ENCODE assay signal across 33 cellular contexts in the genomic region with DNA sequence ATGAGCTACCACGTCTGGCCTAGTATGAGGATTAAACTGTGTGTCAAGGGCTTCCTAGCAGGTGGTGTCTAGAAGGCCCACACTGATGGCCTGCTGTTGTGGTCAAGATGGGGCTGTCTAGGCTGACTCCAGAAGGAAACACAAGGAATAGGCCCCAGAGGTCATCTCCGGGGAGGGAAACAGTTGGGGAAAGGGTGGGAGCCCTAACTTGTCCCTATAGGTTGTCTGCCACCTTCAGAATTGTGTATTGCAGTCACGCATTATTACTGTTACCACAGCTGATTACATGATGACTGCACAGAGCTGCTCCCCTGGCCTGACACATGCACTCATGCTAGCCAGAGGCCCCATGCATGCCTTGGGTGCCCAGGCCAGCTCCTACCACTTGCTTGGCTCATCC. TPM values are rescaled to one million over a fixed set of nuclear protein-coding genes. Genes with fewer than 3 reads are reported as not detected.
"Had no signal": no experiment of that assay in that cellular context is flagged by ENCODE, and none has a peak within 500 bp of the region (broad histone marks: within the 10 kb centered on the region; RNA-seq: fewer than 3 reads in every experiment).

No MANE protein-coding gene starts in this region.

- H3K4me1 ChIP-seq: lower lobe of right lung, prostate gland, sigmoid colon, thyroid gland, transverse colon, vagina had no signal

- H3K27ac ChIP-seq: left lung, lower lobe of right lung, neutrophil, ovary, prostate gland, sigmoid colon, spleen, thyroid gland, transverse colon, upper lobe of left lung, vagina had no signal

- H3K36me3 Mint-ChIP-seq: immature natural killer cell; mesothelial cell of epicardium; naive B cell; natural killer cell; stimulated activated memory B cell treated with anti-CD40 and anti-IgM and Interleukin-4, amounts not matched to agents 10 μg/mL and 1 μg/mL and 100 μg/mL, for 72 hours had no signal

- DNase-seq: hypothalamus; immature natural killer cell; kidney; left colon; lower lobe of right lung; mammary epithelial cell; mesenchymal stem cell; naive B cell; natural killer cell; nephron progenitor cell; occipital lobe; ovary; retina; right cardiac atrium; sigmoid colon; small intestine; spleen; stimulated activated CD4-positive, alpha-beta T cell treated with anti-CD3 and anti-CD28 coated beads, Interleukin-2, amount 100 ng/mL, for 48 hours; stimulated activated CD4-positive, alpha-beta T cell treated with anti-CD3 and anti-CD28 coated beads, Interleukin-4, amount 100 ng/mL, for 4 hours; stimulated activated CD8-positive, alpha-beta memory T cell treated with anti-CD3 and anti-CD28 coated beads, Interleukin-4, amount 100 ng/mL, for 48 hours; stimulated activated naive CD4-positive, alpha-beta T cell treated with Interleukin-2 at 50 U/mL for 16 hours; stimulated activated naive CD8-positive, alpha-beta T cell treated with anti-CD3 and anti-CD28 coated beads, Interleukin-15, amount 100 ng/mL, for 72 hours; substantia nigra; thyroid gland; transverse colon; upper lobe of left lung had no signal

- ATAC-seq: left colon; left lung; lower lobe of right lung; natural killer cell; right cardiac atrium; stimulated activated naive CD8-positive, alpha-beta T cell treated with anti-CD3 and anti-CD28 coated beads, Interleukin-15, amount 100 ng/mL, for 72 hours had no signal

- H3K36me3 ChIP-seq: left lung, lower lobe of right lung, neutrophil, ovary, prostate gland, sigmoid colon, spleen, thyroid gland, transverse colon, upper lobe of left lung, vagina had no signal

- H3K4me3 ChIP-seq: left lung, lower lobe of right lung, ovary, prostate gland, sigmoid colon, spleen, thyroid gland, transverse colon, upper lobe of left lung, vagina had no signal

- H3K27ac Mint-ChIP-seq: mesothelial cell of epicardium; natural killer cell; nephron progenitor cell; stimulated activated memory B cell treated with anti-CD40 and anti-IgM and Interleukin-4, amounts not matched to agents 10 μg/mL and 1 μg/mL and 100 μg/mL, for 72 hours had no signal

- H3K27me3 Mint-ChIP-seq: naive B cell had no signal

- H3K9me3 Mint-ChIP-seq: immature natural killer cell; mesothelial cell of epicardium; naive B cell; natural killer cell; nephron progenitor cell; stimulated activated memory B cell treated with anti-CD40 and anti-IgM and Interleukin-4, amounts not matched to agents 10 μg/mL and 1 μg/mL and 100 μg/mL, for 72 hours; stimulated activated naive CD8-positive, alpha-beta T cell treated with anti-CD3 and anti-CD28 coated beads, Interleukin-15, amount 100 ng/mL, for 72 hours had no signal

- H3K4me3 Mint-ChIP-seq: immature natural killer cell; mesothelial cell of epicardium; natural killer cell; nephron progenitor cell; stimulated activated memory B cell treated with anti-CD40 and anti-IgM and Interleukin-4, amounts not matched to agents 10 μg/mL and 1 μg/mL and 100 μg/mL, for 72 hours; stimulated activated naive CD8-positive, alpha-beta T cell treated with anti-CD3 and anti-CD28 coated beads, Interleukin-15, amount 100 ng/mL, for 72 hours had no signal

- H3K27me3 ChIP-seq: left lung, ovary, sigmoid colon, spleen, thyroid gland, transverse colon, upper lobe of left lung, vagina had no signal

- H3K9me3 ChIP-seq: left lung, lower lobe of right lung, neutrophil, ovary, prostate gland, sigmoid colon, spleen, thyroid gland, transverse colon, upper lobe of left lung, vagina had no signal

RNA-seq across cellular contexts. Expression of gene C20orf203, which starts 27.3 kb away (rescaled TPM):
- total RNA-seq: kidney, left colon, left lung, lower lobe of right lung, mammary epithelial cell, vagina had no signal
- polyA plus RNA-seq: liver, mammary epithelial cell, right cardiac atrium had no signal
